Comparison of ENCODE assay signal across 32 cellular contexts in the genomic region with DNA sequence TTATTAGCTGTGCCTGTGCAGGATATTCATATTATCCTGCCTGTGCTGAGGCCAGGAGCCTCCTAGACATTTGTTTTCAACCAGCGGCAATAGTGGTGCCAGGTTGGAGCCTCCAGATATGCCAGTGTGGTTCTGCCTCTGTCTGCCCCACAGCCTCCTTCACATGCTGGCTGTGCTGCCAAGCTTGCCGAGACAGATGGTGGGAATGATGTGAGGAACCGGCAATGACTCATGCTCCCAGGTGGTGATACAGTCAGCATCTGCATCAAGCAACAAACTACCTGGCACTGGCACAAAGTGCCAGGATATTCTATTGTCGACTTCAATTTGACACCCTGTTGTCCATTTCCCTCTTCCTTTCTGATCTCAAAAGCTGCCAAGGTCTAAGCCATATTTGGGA.
DNase-seq lines count a peak whose midpoint lies in the region; ATAC-seq and TF ChIP-seq lines count a peak whose summit lies in the region.
"Had no signal": no experiment of that assay in that cellular context is flagged by ENCODE, and none has a peak within 500 bp of the region (broad histone marks: within the 10 kb centered on the region; RNA-seq: fewer than 3 reads in every experiment).

No MANE protein-coding gene starts in this region.

- H3K4me1 Mint-ChIP-seq in effector memory CD8-positive, alpha-beta T cell (ENCODE audit: low read depth in 2 of 2): no peaks in the 10 kb centered on the region
- H3K4me1 Mint-ChIP-seq in activated T-cell treated with anti-CD3 and anti-CD28 coated beads, Interleukin-2, amount 50 U/mL, for 24 hours (ENCODE audit: low read depth): no peaks in the 10 kb centered on the region
- H3K4me1 Mint-ChIP-seq: stimulated activated naive B cell treated with anti-CD40 and anti-IgM and Interleukin-4, amounts not matched to agents 10 μg/mL and 1 μg/mL and 100 μg/mL, for 72 hours; T-cell had no signal

- H3K27ac Mint-ChIP-seq in effector memory CD8-positive, alpha-beta T cell: no peak overlapping the region
- H3K27ac Mint-ChIP-seq in activated T-cell treated with anti-CD3 and anti-CD28 coated beads, Interleukin-2, amount 50 U/mL, for 24 hours: no peak overlapping the region
- H3K27ac Mint-ChIP-seq: activated naive CD8-positive, alpha-beta T cell; natural killer cell treated with Interleukin-12 subunit alpha and Interleukin-12 subunit beta and Interleukin-15 and Interleukin-18, amount 100 ng/mL, for 72 hours; stimulated activated naive B cell treated with anti-CD40 and anti-IgM and Interleukin-4, amounts not matched to agents 10 μg/mL and 1 μg/mL and 100 μg/mL, for 72 hours; T-cell had no signal

- no peak for ATAC-seq in effector memory CD8-positive, alpha-beta T cell (replicated peaks)
- ATAC-seq: K562; natural killer cell treated with Interleukin-12 subunit alpha and Interleukin-12 subunit beta and Interleukin-15 and Interleukin-18, amount 100 ng/mL, for 72 hours; stimulated activated naive B cell treated with anti-CD40 and anti-IgM and Interleukin-4, amounts not matched to agents 10 μg/mL and 1 μg/mL and 100 μg/mL, for 72 hours; T-cell had no signal

- H3K9me3 Mint-ChIP-seq in effector memory CD8-positive, alpha-beta T cell: peaks cover 0 to 6% of the 10 kb centered on the region in 2 donors
- H3K9me3 Mint-ChIP-seq in activated T-cell treated with anti-CD3 and anti-CD28 coated beads, Interleukin-2, amount 50 U/mL, for 24 hours: no peaks in the 10 kb centered on the region
- H3K9me3 Mint-ChIP-seq: stimulated activated naive B cell treated with anti-CD40 and anti-IgM and Interleukin-4, amounts not matched to agents 10 μg/mL and 1 μg/mL and 100 μg/mL, for 72 hours; T-cell had no signal

- peaks cover 4 to 5% of the 10 kb centered on the region in 2 donors for H3K36me3 ChIP-seq in ascending aorta
- H3K36me3 ChIP-seq: cardiac muscle cell, colonic mucosa, Peyer's patch, SJCRH30, WERI-Rb-1 had no signal

- H3K4me3 Mint-ChIP-seq in effector memory CD8-positive, alpha-beta T cell: no peak overlapping the region
- no peak overlapping the region for H3K4me3 Mint-ChIP-seq in activated T-cell treated with anti-CD3 and anti-CD28 coated beads, Interleukin-2, amount 50 U/mL, for 24 hours
- H3K4me3 Mint-ChIP-seq: activated naive CD8-positive, alpha-beta T cell; natural killer cell treated with Interleukin-12 subunit alpha and Interleukin-12 subunit beta and Interleukin-15 and Interleukin-18, amount 100 ng/mL, for 72 hours; stimulated activated naive B cell treated with anti-CD40 and anti-IgM and Interleukin-4, amounts not matched to agents 10 μg/mL and 1 μg/mL and 100 μg/mL, for 72 hours; T-cell had no signal

- H3K36me3 Mint-ChIP-seq in effector memory CD8-positive, alpha-beta T cell (ENCODE audit: insufficient read depth): no peaks in the 10 kb centered on the region
- no peaks in the 10 kb centered on the region for H3K36me3 Mint-ChIP-seq in activated T-cell treated with anti-CD3 and anti-CD28 coated beads, Interleukin-2, amount 50 U/mL, for 24 hours (ENCODE audit: low read depth)
- H3K36me3 Mint-ChIP-seq: activated naive CD8-positive, alpha-beta T cell; natural killer cell treated with Interleukin-12 subunit alpha and Interleukin-12 subunit beta and Interleukin-15 and Interleukin-18, amount 100 ng/mL, for 72 hours; stimulated activated naive B cell treated with anti-CD40 and anti-IgM and Interleukin-4, amounts not matched to agents 10 μg/mL and 1 μg/mL and 100 μg/mL, for 72 hours; T-cell had no signal

- H3K9me3 ChIP-seq in ascending aorta: no peaks in the 10 kb centered on the region
- H3K9me3 ChIP-seq: BLaER1 treated with 17β-estradiol and CSF1 and Interleukin-3, amounts not matched to agents 10 nM and 100 nM; colonic mucosa; Peyer's patch; SJCRH30; upper lobe of left lung had no signal

- no peak overlapping the region for H3K4me3 ChIP-seq in ascending aorta
- H3K4me3 ChIP-seq: BLaER1 treated with 17β-estradiol and CSF1 and Interleukin-3, amounts not matched to agents 10 nM and 100 nM; cardiac muscle cell; colonic mucosa; GM23248; K562; Peyer's patch; SJCRH30; skin epidermis; upper lobe of left lung had no signal

- intact Hi-C loops in ascending aorta (cut with DNase I): no loop called here

- H3K27ac ChIP-seq in ascending aorta: no peak overlapping the region
- H3K27ac ChIP-seq: BLaER1 treated with 17β-estradiol and CSF1 and Interleukin-3, amounts not matched to agents 10 nM and 100 nM; cardiac muscle cell; colonic mucosa; GM23248; Peyer's patch; SJCRH30; skin epidermis; upper lobe of left lung; WERI-Rb-1 had no signal

- no peaks in the 10 kb centered on the region for H3K4me1 ChIP-seq in ascending aorta
- H3K4me1 ChIP-seq: BLaER1 treated with 17β-estradiol and CSF1 and Interleukin-3, amounts not matched to agents 10 nM and 100 nM; colonic mucosa; Peyer's patch; SJCRH30; upper lobe of left lung had no signal

- DNase-seq in ELR (ENCODE audit: low read depth) (peak; percentile 1), NCI-H2171 treated with DMSO at 0.1 percent for 48 hours (lab: John Stamatoyannopoulos, UW) (peak; percentile 81), dermis blood vessel endothelial cell (peak; percentile 1), occipital lobe (lab: John Stamatoyannopoulos, UW) (peak; percentile 43), ascending aorta (ENCODE audit: low spot score in 2 of 2) (no peak), SIG-M5 (lab: John Stamatoyannopoulos, UW) (no peak)
- no peak for DNase-seq in effector memory CD8-positive, alpha-beta T cell
- DNase-seq in activated T-cell treated with anti-CD3 and anti-CD28 coated beads, Interleukin-2, amount 50 U/mL, for 24 hours: no peak
- DNase-seq: activated CD4-positive, alpha-beta T cell treated with anti-CD3 and anti-CD28 coated beads for 48 hours; activated effector memory CD4-positive, alpha-beta T cell treated with Interleukin-2 at 50 U/mL for 16 hours; colonic mucosa; DMS79 treated with DMSO at 0.1 percent for 48 hours; effector memory CD4-positive, alpha-beta T cell; erythroblast; GF-D8; GM23248; NCI-H1092 treated with DMSO at 0.1 percent for 48 hours; NCI-H1694 treated with DMSO at 0.1 percent for 48 hours; NCI-H524 treated with DMSO at 0.1 percent for 48 hours; Peyer's patch; SJCRH30; stimulated activated naive B cell treated with anti-CD40 and anti-IgM and Interleukin-4, amounts not matched to agents 10 μg/mL and 1 μg/mL and 100 μg/mL, for 72 hours; substantia nigra; T-cell; upper lobe of left lung; WERI-Rb-1 had no signal

- peaks cover 0 to 3% of the 10 kb centered on the region in 2 donors for H3K27me3 Mint-ChIP-seq in effector memory CD8-positive, alpha-beta T cell
- peaks cover 6% of the 10 kb centered on the region for H3K27me3 Mint-ChIP-seq in activated T-cell treated with anti-CD3 and anti-CD28 coated beads, Interleukin-2, amount 50 U/mL, for 24 hours
- H3K27me3 Mint-ChIP-seq: activated naive CD8-positive, alpha-beta T cell; stimulated activated naive B cell treated with anti-CD40 and anti-IgM and Interleukin-4, amounts not matched to agents 10 μg/mL and 1 μg/mL and 100 μg/mL, for 72 hours had no signal

- TF ChIP-seq CTCF in ascending aorta (IDR thresholded peaks at IDR 0.05): no peak

- H3K27me3 ChIP-seq in ascending aorta: no peaks in the 10 kb centered on the region
- H3K27me3 ChIP-seq: BLaER1 treated with 17β-estradiol and CSF1 and Interleukin-3, amounts not matched to agents 10 nM and 100 nM; cardiac muscle cell; colonic mucosa; Peyer's patch; SJCRH30; upper lobe of left lung had no signal

Comparison
In these comparisons a context has a peak if more than half of its experiments do, and no peak if none do; other contexts are left out.
1. DNase-seq: peak in ELR (single experiment), NCI-H2171 treated with DMSO at 0.1 percent for 48 hours (single experiment), dermis blood vessel endothelial cell (single experiment) and occipital lobe (single experiment); none in effector memory CD8-positive, alpha-beta T cell (0 of 3), ascending aorta (0 of 2), activated T-cell treated with anti-CD3 and anti-CD28 coated beads, Interleukin-2, amount 50 U/mL, for 24 hours (single experiment) and SIG-M5 (single experiment).